ENCODE assay signal across 1 cellular context in the genomic region with DNA sequence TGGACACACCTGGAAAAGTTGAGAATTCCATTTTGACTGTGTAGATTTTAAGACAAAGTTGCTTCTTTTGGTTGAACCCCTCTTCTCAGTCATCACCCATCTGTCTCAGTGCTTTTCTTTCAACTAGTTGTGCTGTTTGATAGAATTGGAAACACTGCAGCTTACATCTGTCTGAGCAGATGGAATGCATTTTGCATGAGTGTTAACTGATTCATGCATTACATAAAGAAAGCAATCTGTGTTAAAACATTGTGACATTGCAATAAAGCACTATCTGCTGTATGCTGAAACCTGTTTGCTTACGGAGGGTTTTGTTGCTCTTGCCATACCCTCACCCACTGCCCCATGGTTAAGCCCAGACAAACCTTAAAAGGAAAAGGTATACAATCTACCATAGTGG.
TF ChIP-seq lines count a peak whose summit lies in the region.

No MANE protein-coding gene starts in this region.

TF ChIP-seq in IMR-90, 13 proteins besides CTCF, POLR2A, EP300 and RAD21 (continued from another document):
- TF ChIP-seq, protein P1, sequence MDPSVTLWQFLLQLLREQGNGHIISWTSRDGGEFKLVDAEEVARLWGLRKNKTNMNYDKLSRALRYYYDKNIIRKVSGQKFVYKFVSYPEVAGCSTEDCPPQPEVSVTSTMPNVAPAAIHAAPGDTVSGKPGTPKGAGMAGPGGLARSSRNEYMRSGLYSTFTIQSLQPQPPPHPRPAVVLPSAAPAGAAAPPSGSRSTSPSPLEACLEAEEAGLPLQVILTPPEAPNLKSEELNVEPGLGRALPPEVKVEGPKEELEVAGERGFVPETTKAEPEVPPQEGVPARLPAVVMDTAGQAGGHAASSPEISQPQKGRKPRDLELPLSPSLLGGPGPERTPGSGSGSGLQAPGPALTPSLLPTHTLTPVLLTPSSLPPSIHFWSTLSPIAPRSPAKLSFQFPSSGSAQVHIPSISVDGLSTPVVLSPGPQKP (IDR thresholded peaks at IDR 0.05; ENCODE audit: borderline replicate concordance, low read depth, low read length), result no peak
- TF ChIP-seq CHD1 (IDR thresholded peaks at IDR 0.05; ENCODE audit: low read depth, low read length), result no peak
- TF ChIP-seq FOS (IDR thresholded peaks at IDR 0.05; ENCODE audit: low read depth, low read length), result no peak
- TF ChIP-seq BHLHE40 (IDR thresholded peaks at IDR 0.05; ENCODE audit: low read depth, low read length), result no peak
- TF ChIP-seq NFE2L2 (IDR thresholded peaks at IDR 0.05; ENCODE audit: low read depth, low read length), result no peak
- TF ChIP-seq RFX5 (IDR thresholded peaks at IDR 0.05; ENCODE audit: low read depth, low read length), result no peak
- TF ChIP-seq MXI1 (IDR thresholded peaks at IDR 0.05; ENCODE audit: borderline replicate concordance, low read depth, low read length), result no peak
- no peak for TF ChIP-seq RCOR1 (IDR thresholded peaks at IDR 0.05; ENCODE audit: insufficient replicate concordance, low read length)
- TF ChIP-seq CEBPB (IDR thresholded peaks at IDR 0.05; ENCODE audit: low read depth, low read length), result no peak
